ENCODE assay signal across 13 cellular contexts in genomic region chr10:68666280-68666760, GRCh38. TPM values are rescaled to one million over a fixed set of nuclear protein-coding genes. Genes with fewer than 3 reads are reported as not detected.
DNase-seq lines count a peak whose midpoint lies in the region; ATAC-seq lines count a peak whose summit lies in the region.
"Had no signal": no experiment of that assay in that cellular context is flagged by ENCODE, and none has a peak within 500 bp of the region (broad histone marks: within the 10 kb centered on the region; RNA-seq: fewer than 3 reads in every experiment).

No MANE protein-coding gene starts in this region.

- no peaks in the 10 kb centered on the region for H3K9me3 Mint-ChIP-seq in activated T-cell treated with anti-CD3 and anti-CD28 coated beads, Interleukin-2, amount 50 U/mL, for 4 hours
- H3K9me3 Mint-ChIP-seq: nephron; stimulated activated naive B cell treated with anti-CD40 and anti-IgM and Interleukin-4, amounts not matched to agents 10 μg/mL and 1 μg/mL and 100 μg/mL, for 72 hours; T-cell had no signal

- peaks cover 3% of the 10 kb centered on the region for H3K4me1 Mint-ChIP-seq in activated T-cell treated with anti-CD3 and anti-CD28 coated beads, Interleukin-2, amount 50 U/mL, for 4 hours (ENCODE audit: low read depth)
- H3K4me1 Mint-ChIP-seq: nephron had no signal

- peaks cover 19% of the 10 kb centered on the region for H3K36me3 Mint-ChIP-seq in activated T-cell treated with anti-CD3 and anti-CD28 coated beads, Interleukin-2, amount 50 U/mL, for 4 hours (ENCODE audit: insufficient read depth)

- H3K4me3 Mint-ChIP-seq in activated T-cell treated with anti-CD3 and anti-CD28 coated beads, Interleukin-2, amount 50 U/mL, for 4 hours = no peak overlapping the region
- H3K4me3 Mint-ChIP-seq: nephron; stimulated activated naive B cell treated with anti-CD40 and anti-IgM and Interleukin-4, amounts not matched to agents 10 μg/mL and 1 μg/mL and 100 μg/mL, for 72 hours; T-cell had no signal

- in situ Hi-C loops in ACHN (cut with HindIII; ENCODE audit: low pct_ligation_motif_present, low pct_unique_long_range_greater_than_20kb, low sequenced_read_pairs) = no loop called here

- H3K27me3 Mint-ChIP-seq in activated T-cell treated with anti-CD3 and anti-CD28 coated beads, Interleukin-2, amount 50 U/mL, for 4 hours (ENCODE audit: low read depth) = no peaks in the 10 kb centered on the region
- H3K27me3 Mint-ChIP-seq: stimulated activated naive B cell treated with anti-CD40 and anti-IgM and Interleukin-4, amounts not matched to agents 10 μg/mL and 1 μg/mL and 100 μg/mL, for 72 hours; T-cell had no signal

- DNase-seq in ACHN (peak; percentile 73), HPDE6-E6E7 (ENCODE audit: extremely low spot score) (peak; percentile 62), amniotic epithelial cell (ENCODE audit: low read depth) (peak; percentile 84), foreskin melanocyte (peak; percentile 87), KG1 (lab: John Stamatoyannopoulos, UW) (no peak), MV-4-11 (lab: John Stamatoyannopoulos, UW) (no peak), superior temporal gyrus (ENCODE audit: extremely low spot score) (no peak)
- no peak for DNase-seq in activated T-cell treated with anti-CD3 and anti-CD28 coated beads, Interleukin-2, amount 50 U/mL, for 4 hours
- DNase-seq: NCI-H1092; NCI-H526 treated with DMSO at 0.1 percent for 48 hours; stimulated activated naive B cell treated with anti-CD40 and anti-IgM and Interleukin-4, amounts not matched to agents 10 μg/mL and 1 μg/mL and 100 μg/mL, for 72 hours; T-cell had no signal

- ATAC-seq in activated T-cell treated with anti-CD3 and anti-CD28 coated beads, Interleukin-2, amount 50 U/mL, for 4 hours = no peak
- ATAC-seq: stimulated activated naive B cell treated with anti-CD40 and anti-IgM and Interleukin-4, amounts not matched to agents 10 μg/mL and 1 μg/mL and 100 μg/mL, for 72 hours; T-cell had no signal

RNA-seq across cellular contexts. Expression of gene CCAR1, which starts 54.7 kb away (rescaled TPM):
- total RNA-seq in activated T-cell treated with anti-CD3 and anti-CD28 coated beads, Interleukin-2, amount 50 U/mL, for 4 hours = 100 to 1,000 TPM; 105 to 120 (median 114) TPM

Comparison
In these comparisons a context has a peak if more than half of its experiments do, and no peak if none do; other contexts are left out.
1. DNase-seq: peak in ACHN (single experiment), HPDE6-E6E7 (single experiment), amniotic epithelial cell (single experiment) and foreskin melanocyte (single experiment); none in KG1 (single experiment), MV-4-11 (single experiment), superior temporal gyrus (single experiment) and activated T-cell treated with anti-CD3 and anti-CD28 coated beads, Interleukin-2, amount 50 U/mL, for 4 hours (single experiment).